ENCODE assay signal across 29 cellular contexts in the genomic region with DNA sequence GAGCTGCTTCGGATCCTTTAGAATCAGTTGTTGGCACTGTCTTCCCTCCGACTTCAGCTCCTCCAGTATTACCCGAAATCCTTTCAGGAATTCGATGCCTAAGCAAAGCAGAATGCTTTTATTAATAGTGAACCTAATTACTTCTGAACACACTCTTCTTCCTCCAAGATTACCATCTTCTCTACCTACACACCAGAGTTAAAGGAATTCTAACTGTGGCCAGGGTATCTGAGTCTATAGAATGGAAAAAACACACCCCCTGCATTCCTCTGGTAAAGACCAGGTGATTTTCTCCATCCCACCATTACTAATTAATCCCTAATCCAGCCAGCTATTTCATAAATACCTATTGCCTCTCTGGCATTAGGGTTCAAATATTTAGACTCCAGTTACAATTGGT. TPM values are rescaled to one million over a fixed set of nuclear protein-coding genes. Genes with fewer than 3 reads are reported as not detected.
"Had no signal": no experiment of that assay in that cellular context is flagged by ENCODE, and none has a peak within 500 bp of the region (broad histone marks: within the 10 kb centered on the region; RNA-seq: fewer than 3 reads in every experiment).

No MANE protein-coding gene starts in this region.

- H3K9me3 ChIP-seq: left ventricle myocardium inferior, pancreas, right lobe of liver, tibial artery had no signal

- H3K27ac Mint-ChIP-seq: activated CD4-positive, alpha-beta memory T cell treated with anti-CD3 and anti-CD28 coated beads, Interleukin-2, amount 10 ng/mL, durations not matched to agents 7 days and 5 days; activated CD4-positive, alpha-beta T cell treated with anti-CD3 and anti-CD28 coated beads, Interleukin-2, amount 10 ng/mL, durations not matched to agents 24 days and 14 days; activated naive CD4-positive, alpha-beta T cell treated with anti-CD3 and anti-CD28 coated beads for 36 hours; activated naive CD8-positive, alpha-beta T cell treated with anti-CD3 and anti-CD28 coated beads, Interleukin-2, amount 10 ng/mL, durations not matched to agents 7 days and 5 days; activated T-cell treated with anti-CD3 and anti-CD28 coated beads, Interleukin-2, amount 50 U/mL, for 72 hours; dendritic cell treated with granulocyte-macrophage colony-stimulating factor and Interleukin-4, amounts not matched to agents 40 ng/mL and 50 ng/mL, for 4 days; mesothelial cell of epicardium; stimulated activated naive CD8-positive, alpha-beta T cell treated with anti-CD3 and anti-CD28 coated beads, Interleukin-15, Interleukin-2, amounts not matched to agents 100 ng/mL and 50 ng/mL, for 24 hours had no signal

- H3K27me3 Mint-ChIP-seq: dendritic cell treated with granulocyte-macrophage colony-stimulating factor and Interleukin-4, amounts not matched to agents 40 ng/mL and 50 ng/mL, for 4 days; stimulated activated naive CD8-positive, alpha-beta T cell treated with anti-CD3 and anti-CD28 coated beads, Interleukin-15, Interleukin-2, amounts not matched to agents 100 ng/mL and 50 ng/mL, for 24 hours had no signal

- H3K4me2 ChIP-seq: hepatocyte had no signal

- H3K79me2 ChIP-seq: hepatocyte had no signal

- H3K27me3 ChIP-seq: hepatocyte, pancreas, right lobe of liver, tibial artery had no signal

- H3K27ac ChIP-seq: hepatocyte, left ventricle myocardium inferior, pancreas, right lobe of liver, skin epidermis, tibial artery had no signal

- ATAC-seq: activated CD4-positive, CD25-positive, alpha-beta regulatory T cell treated with anti-CD3 and anti-CD28 coated beads, Interleukin-2, amount 50 U/mL, for 24 hours; activated T-cell treated with anti-CD3 and anti-CD28 coated beads, Interleukin-2, amount 50 U/mL, for 72 hours; naive thymus-derived CD8-positive, alpha-beta T cell; pancreas; right lobe of liver had no signal

- DNase-seq: activated CD4-positive, alpha-beta memory T cell treated with anti-CD3 and anti-CD28 coated beads, Interleukin-2, amount 10 ng/mL, durations not matched to agents 7 days and 5 days; activated CD4-positive, alpha-beta T cell treated with anti-CD3 and anti-CD28 coated beads, Interleukin-2, amount 10 ng/mL, durations not matched to agents 24 days and 14 days; activated effector memory CD4-positive, alpha-beta T cell treated with Interleukin-2 at 50 U/mL for 16 hours; activated naive CD4-positive, alpha-beta T cell treated with anti-CD3 and anti-CD28 coated beads for 36 hours; activated naive CD8-positive, alpha-beta T cell treated with anti-CD3 and anti-CD28 coated beads, Interleukin-2, amount 10 ng/mL, durations not matched to agents 7 days and 5 days; activated T-cell treated with anti-CD3 and anti-CD28 coated beads, Interleukin-2, amount 50 U/mL, for 72 hours; amniotic stem cell; effector memory CD4-positive, alpha-beta T cell; kidney glomerular epithelial cell; left ventricle myocardium inferior; naive thymus-derived CD8-positive, alpha-beta T cell; pancreas; right lobe of liver; stimulated activated CD4-positive, alpha-beta T cell treated with anti-CD3 and anti-CD28 coated beads, Interleukin-1b, Interleukin-23, amount 100 ng/mL, for 48 hours; substantia nigra; T-helper 2 cell; tibial artery had no signal

- H3K9me3 Mint-ChIP-seq: activated CD4-positive, alpha-beta memory T cell treated with anti-CD3 and anti-CD28 coated beads, Interleukin-2, amount 10 ng/mL, durations not matched to agents 7 days and 5 days; activated CD4-positive, alpha-beta T cell treated with anti-CD3 and anti-CD28 coated beads, Interleukin-2, amount 10 ng/mL, durations not matched to agents 24 days and 14 days; activated naive CD4-positive, alpha-beta T cell treated with anti-CD3 and anti-CD28 coated beads for 36 hours; activated naive CD8-positive, alpha-beta T cell treated with anti-CD3 and anti-CD28 coated beads, Interleukin-2, amount 10 ng/mL, durations not matched to agents 7 days and 5 days; activated T-cell treated with anti-CD3 and anti-CD28 coated beads, Interleukin-2, amount 50 U/mL, for 72 hours; dendritic cell treated with granulocyte-macrophage colony-stimulating factor and Interleukin-4, amounts not matched to agents 40 ng/mL and 50 ng/mL, for 4 days; mesothelial cell of epicardium; naive thymus-derived CD8-positive, alpha-beta T cell; stimulated activated naive CD8-positive, alpha-beta T cell treated with anti-CD3 and anti-CD28 coated beads, Interleukin-15, Interleukin-2, amounts not matched to agents 100 ng/mL and 50 ng/mL, for 24 hours had no signal

- H3K36me3 Mint-ChIP-seq: activated naive CD8-positive, alpha-beta T cell treated with anti-CD3 and anti-CD28 coated beads, Interleukin-2, amount 10 ng/mL, durations not matched to agents 7 days and 5 days; naive thymus-derived CD8-positive, alpha-beta T cell had no signal

- H3K4me3 ChIP-seq: hepatocyte, left ventricle myocardium inferior, pancreas, right lobe of liver, skin epidermis, tibial artery had no signal

- H3K4me1 Mint-ChIP-seq: activated CD4-positive, alpha-beta T cell treated with anti-CD3 and anti-CD28 coated beads, Interleukin-2, amount 10 ng/mL, durations not matched to agents 24 days and 14 days; naive thymus-derived CD8-positive, alpha-beta T cell had no signal

- H3K36me3 ChIP-seq: pancreas, right lobe of liver had no signal

- H3K4me3 Mint-ChIP-seq: activated CD4-positive, alpha-beta memory T cell treated with anti-CD3 and anti-CD28 coated beads, Interleukin-2, amount 10 ng/mL, durations not matched to agents 7 days and 5 days; activated CD4-positive, alpha-beta T cell treated with anti-CD3 and anti-CD28 coated beads, Interleukin-2, amount 10 ng/mL, durations not matched to agents 24 days and 14 days; activated naive CD4-positive, alpha-beta T cell treated with anti-CD3 and anti-CD28 coated beads for 36 hours; activated naive CD8-positive, alpha-beta T cell treated with anti-CD3 and anti-CD28 coated beads, Interleukin-2, amount 10 ng/mL, durations not matched to agents 7 days and 5 days; activated T-cell treated with anti-CD3 and anti-CD28 coated beads, Interleukin-2, amount 50 U/mL, for 72 hours; dendritic cell treated with granulocyte-macrophage colony-stimulating factor and Interleukin-4, amounts not matched to agents 40 ng/mL and 50 ng/mL, for 4 days; mesothelial cell of epicardium; naive thymus-derived CD8-positive, alpha-beta T cell; stimulated activated naive CD8-positive, alpha-beta T cell treated with anti-CD3 and anti-CD28 coated beads, Interleukin-15, Interleukin-2, amounts not matched to agents 100 ng/mL and 50 ng/mL, for 24 hours had no signal

- H2AFZ ChIP-seq: hepatocyte had no signal

- H3K4me1 ChIP-seq: pancreas, right lobe of liver, tibial artery had no signal

RNA-seq across cellular contexts. Expression of a gene that starts 49.8 kb away (rescaled TPM):
- total RNA-seq: activated CD4-positive, alpha-beta memory T cell treated with anti-CD3 and anti-CD28 coated beads, Interleukin-2, amount 10 ng/mL, durations not matched to agents 7 days and 5 days; activated CD4-positive, alpha-beta T cell treated with anti-CD3 and anti-CD28 coated beads, Interleukin-2, amount 10 ng/mL, durations not matched to agents 24 days and 14 days; activated naive CD4-positive, alpha-beta T cell treated with anti-CD3 and anti-CD28 coated beads for 36 hours; activated naive CD8-positive, alpha-beta T cell treated with anti-CD3 and anti-CD28 coated beads, Interleukin-2, amount 10 ng/mL, durations not matched to agents 7 days and 5 days; activated T-cell treated with anti-CD3 and anti-CD28 coated beads, Interleukin-2, amount 50 U/mL, for 72 hours; cardiac septum; endothelial cell of umbilical vein; esophagus mucosa; frontal cortex; left ventricle myocardium inferior; lung microvascular endothelial cell; mesothelial cell of epicardium; naive thymus-derived CD8-positive, alpha-beta T cell; ureter had no signal
- polyA plus RNA-seq: naive thymus-derived CD8-positive, alpha-beta T cell; pancreas had no signal

RNA-seq across cellular contexts. Expression of a gene that starts 54.9 kb away (rescaled TPM):
- total RNA-seq: activated naive CD8-positive, alpha-beta T cell treated with anti-CD3 and anti-CD28 coated beads, Interleukin-2, amount 10 ng/mL, durations not matched to agents 7 days and 5 days; naive thymus-derived CD8-positive, alpha-beta T cell had no signal
- polyA plus RNA-seq: naive thymus-derived CD8-positive, alpha-beta T cell had no signal
